ENCODE assay signal across 2 cellular contexts in the genomic region with DNA sequence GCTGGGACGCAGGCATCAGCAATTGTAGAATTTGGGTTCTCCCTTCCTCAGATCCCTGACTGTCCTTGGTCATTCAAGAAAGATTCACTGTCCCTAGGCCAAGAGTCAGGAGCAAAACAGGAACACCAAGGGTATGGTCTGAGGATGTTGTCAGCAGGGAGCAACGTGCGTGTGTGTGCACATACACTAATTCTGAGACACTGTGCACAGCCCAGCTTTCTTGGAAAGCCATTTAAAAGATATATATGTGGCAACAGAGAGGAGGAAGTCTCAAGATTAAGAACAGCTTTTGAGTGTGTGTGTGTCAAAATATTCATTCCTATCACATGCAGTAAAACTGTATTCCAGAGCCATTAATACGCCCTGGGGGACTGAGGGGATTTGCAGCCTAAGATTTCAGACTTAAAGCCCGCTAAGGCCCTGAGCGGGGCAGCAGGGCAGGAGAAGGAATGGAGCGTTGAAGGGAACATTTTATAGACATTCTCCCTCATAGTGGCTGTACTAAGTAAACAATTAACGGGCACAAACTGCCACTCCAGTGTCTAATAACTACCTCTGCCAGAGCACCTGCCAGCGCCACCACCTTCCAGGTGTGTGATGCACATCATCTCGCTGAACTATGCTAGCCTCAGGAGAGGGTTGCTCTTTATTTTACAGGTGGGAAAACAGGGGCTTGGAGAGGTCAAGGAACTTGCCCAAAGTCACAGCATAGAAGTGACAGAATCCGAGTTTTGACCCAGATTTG.
TF ChIP-seq lines count a peak whose summit lies in the region.

No MANE protein-coding gene starts in this region.

TF ChIP-seq in liver, 16 proteins besides CTCF, POLR2A, EP300 and RAD21:
- TF ChIP-seq HNF4G (IDR thresholded peaks at IDR 0.05) (no peak), HNF4A (conservative IDR thresholded peaks at IDR 0.05) (no peak), NR2F2 (IDR thresholded peaks at IDR 0.05) (no peak), EGR1 (IDR thresholded peaks at IDR 0.05; ENCODE audit: low read depth in 2 of 2) (no peak), YY1 (IDR thresholded peaks at IDR 0.05) (no peak), RXRA (IDR thresholded peaks at IDR 0.05) (no peak), FOXA2 (IDR thresholded peaks at IDR 0.05) (no peak)
- TF ChIP-seq, protein P1, sequence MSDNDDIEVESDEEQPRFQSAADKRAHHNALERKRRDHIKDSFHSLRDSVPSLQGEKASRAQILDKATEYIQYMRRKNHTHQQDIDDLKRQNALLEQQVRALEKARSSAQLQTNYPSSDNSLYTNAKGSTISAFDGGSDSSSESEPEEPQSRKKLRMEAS (IDR thresholded peaks at IDR 0.05) = no peak
- TF ChIP-seq, protein P2, sequence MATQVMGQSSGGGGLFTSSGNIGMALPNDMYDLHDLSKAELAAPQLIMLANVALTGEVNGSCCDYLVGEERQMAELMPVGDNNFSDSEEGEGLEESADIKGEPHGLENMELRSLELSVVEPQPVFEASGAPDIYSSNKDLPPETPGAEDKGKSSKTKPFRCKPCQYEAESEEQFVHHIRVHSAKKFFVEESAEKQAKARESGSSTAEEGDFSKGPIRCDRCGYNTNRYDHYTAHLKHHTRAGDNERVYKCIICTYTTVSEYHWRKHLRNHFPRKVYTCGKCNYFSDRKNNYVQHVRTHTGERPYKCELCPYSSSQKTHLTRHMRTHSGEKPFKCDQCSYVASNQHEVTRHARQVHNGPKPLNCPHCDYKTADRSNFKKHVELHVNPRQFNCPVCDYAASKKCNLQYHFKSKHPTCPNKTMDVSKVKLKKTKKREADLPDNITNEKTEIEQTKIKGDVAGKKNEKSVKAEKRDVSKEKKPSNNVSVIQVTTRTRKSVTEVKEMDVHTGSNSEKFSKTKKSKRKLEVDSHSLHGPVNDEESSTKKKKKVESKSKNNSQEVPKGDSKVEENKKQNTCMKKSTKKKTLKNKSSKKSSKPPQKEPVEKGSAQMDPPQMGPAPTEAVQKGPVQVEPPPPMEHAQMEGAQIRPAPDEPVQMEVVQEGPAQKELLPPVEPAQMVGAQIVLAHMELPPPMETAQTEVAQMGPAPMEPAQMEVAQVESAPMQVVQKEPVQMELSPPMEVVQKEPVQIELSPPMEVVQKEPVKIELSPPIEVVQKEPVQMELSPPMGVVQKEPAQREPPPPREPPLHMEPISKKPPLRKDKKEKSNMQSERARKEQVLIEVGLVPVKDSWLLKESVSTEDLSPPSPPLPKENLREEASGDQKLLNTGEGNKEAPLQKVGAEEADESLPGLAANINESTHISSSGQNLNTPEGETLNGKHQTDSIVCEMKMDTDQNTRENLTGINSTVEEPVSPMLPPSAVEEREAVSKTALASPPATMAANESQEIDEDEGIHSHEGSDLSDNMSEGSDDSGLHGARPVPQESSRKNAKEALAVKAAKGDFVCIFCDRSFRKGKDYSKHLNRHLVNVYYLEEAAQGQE (IDR thresholded peaks at IDR 0.05) = no peak

TF ChIP-seq in HepG2, 621 proteins besides CTCF, POLR2A, EP300 and RAD21:
- no peak for TF ChIP-seq ZZZ3 (CRISPR knock-in tag; IDR thresholded peaks at IDR 0.05; ENCODE audit: borderline replicate concordance)
- no peak for TF ChIP-seq FOXK1 (CRISPR knock-in tag; IDR thresholded peaks at IDR 0.05; ENCODE audit: borderline replicate concordance, low read depth)
